Comparison of ENCODE assay signal across 8 cellular contexts in the genomic region with DNA sequence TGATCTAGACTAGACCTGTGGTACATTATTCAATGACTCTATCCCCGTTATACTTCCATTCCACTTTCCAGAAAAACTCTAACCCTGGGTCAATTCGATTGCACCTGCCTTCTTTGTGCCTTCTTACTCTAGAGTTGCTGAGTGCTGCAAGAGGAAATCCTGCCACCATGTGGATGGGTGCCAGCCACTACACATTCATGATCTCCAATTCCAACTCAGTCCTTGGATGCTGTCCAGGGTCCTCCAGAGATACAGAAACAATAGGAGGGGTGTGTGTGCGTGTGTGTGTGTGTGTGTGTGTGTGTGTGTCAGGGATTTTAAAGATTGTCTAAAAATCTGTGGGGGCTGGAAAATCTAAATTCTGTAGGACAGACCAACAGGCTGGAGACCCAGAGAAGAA. TPM values are rescaled to one million over a fixed set of nuclear protein-coding genes. Genes with fewer than 3 reads are reported as not detected.
DNase-seq lines count a peak whose midpoint lies in the region; ATAC-seq, FAIRE-seq and TF ChIP-seq lines count a peak whose summit lies in the region.

No MANE protein-coding gene starts in this region.

- no peaks in the 10 kb centered on the region for H3K9me3 Mint-ChIP-seq in CD8-positive, alpha-beta memory T cell
- no peaks in the 10 kb centered on the region for H3K9me3 Mint-ChIP-seq in activated T-cell treated with anti-CD3 and anti-CD28 coated beads, Interleukin-2, amount 50 U/mL, for 4 hours

- H3K9me3 ChIP-seq in CD8-positive, alpha-beta memory T cell (ENCODE audit: low read length), result no peaks in the 10 kb centered on the region
- H3K9me3 ChIP-seq in pancreas, result no peaks in the 10 kb centered on the region

- no peaks in the 10 kb centered on the region for H3K36me3 Mint-ChIP-seq in CD8-positive, alpha-beta memory T cell
- H3K36me3 Mint-ChIP-seq in activated T-cell treated with anti-CD3 and anti-CD28 coated beads, Interleukin-2, amount 50 U/mL, for 4 hours (ENCODE audit: insufficient read depth), result no peaks in the 10 kb centered on the region

- peaks cover 2 to 7% (median 5%) of the 10 kb centered on the region in 3 donors for H3K4me1 Mint-ChIP-seq in CD8-positive, alpha-beta memory T cell
- H3K4me1 Mint-ChIP-seq in activated T-cell treated with anti-CD3 and anti-CD28 coated beads, Interleukin-2, amount 50 U/mL, for 4 hours (ENCODE audit: low read depth), result peaks cover 3% of the 10 kb centered on the region

- no peak overlapping the region for H3K4me3 Mint-ChIP-seq in CD8-positive, alpha-beta memory T cell
- peak overlapping the region; percentile 32 for H3K4me3 Mint-ChIP-seq in activated T-cell treated with anti-CD3 and anti-CD28 coated beads, Interleukin-2, amount 50 U/mL, for 4 hours

- TF ChIP-seq CTCF in pancreas (IDR thresholded peaks at IDR 0.05), result peak in 1 of 4 donors; percentile 13

- no peak overlapping the region for H3K4me3 ChIP-seq in CD8-positive, alpha-beta memory T cell (ENCODE audit: low read length)
- no peak overlapping the region for H3K4me3 ChIP-seq in pancreas

- no peak for FAIRE-seq in pancreas (lab: Jason Lieb, UNC)

- 7 to 8% methylated on average over 3 of the region's 3 CpGs for WGBS in pancreas, 2 donors

- CTCF ChIA-PET in CD8-positive, alpha-beta memory T cell (lab: Charles Lee), result no interaction called here
- CTCF ChIA-PET in HEK293T (lab: Yijun Ruan, JAX), result no interaction called here

- H3K4me1 ChIP-seq in CD8-positive, alpha-beta memory T cell (ENCODE audit: insufficient read depth, low read length), result no peaks in the 10 kb centered on the region
- no peaks in the 10 kb centered on the region for H3K4me1 ChIP-seq in pancreas

- H3K27ac Mint-ChIP-seq in CD8-positive, alpha-beta memory T cell, result no peak overlapping the region

- peak in 4 of 5 donors; percentile 2 to 57 (median 27) for DNase-seq in CD8-positive, alpha-beta memory T cell
- DNase-seq in HEK293T (ENCODE audit: extremely low spot score) (peak; percentile 64), NCI-H748 (lab: John Stamatoyannopoulos, UW; ENCODE audit: unreplicated experiment) (peak; percentile 80), fibroblast of the conjunctiva (ENCODE audit: low read depth) (peak; percentile 30), pancreas (peak; percentile 55 to 81 (median 72))
- peak; percentile 9 for DNase-seq in activated T-cell treated with anti-CD3 and anti-CD28 coated beads, Interleukin-2, amount 50 U/mL, for 4 hours

- H3K27ac ChIP-seq in CD8-positive, alpha-beta memory T cell (ENCODE audit: low read depth, low read length), result no peak overlapping the region
- H3K27ac ChIP-seq in pancreas, result no peak overlapping the region

- peak; percentile 55 to 62 for ATAC-seq in activated T-cell treated with anti-CD3 and anti-CD28 coated beads, Interleukin-2, amount 50 U/mL, for 4 hours
- ATAC-seq in pancreas (peak; percentile 75 to 90 (median 84)), GM21528 (IDR thresholded peaks at IDR 0.05; ENCODE audit: low FRiP score, unreplicated experiment) (no peak), HG03469 (IDR thresholded peaks at IDR 0.05; ENCODE audit: unreplicated experiment) (no peak)

- no peaks in the 10 kb centered on the region for H3K36me3 ChIP-seq in CD8-positive, alpha-beta memory T cell (ENCODE audit: insufficient read depth, low read length)
- H3K36me3 ChIP-seq in pancreas, result no peaks in the 10 kb centered on the region

- intact Hi-C loops in pancreas (cut with DNase I), result no loop called here

- no peaks in the 10 kb centered on the region for H3K27me3 ChIP-seq in CD8-positive, alpha-beta memory T cell (ENCODE audit: insufficient read depth, low read length, poor library complexity, severe bottlenecking)
- peaks cover 0 to 6% (median 2%) of the 10 kb centered on the region in 4 donors for H3K27me3 ChIP-seq in pancreas

- POLR2A ChIA-PET in CD8-positive, alpha-beta memory T cell (lab: Charles Lee), result no interaction called here
- POLR2A ChIA-PET in HEK293T (lab: Yijun Ruan, JAX), result no interaction called here

- peaks cover 0 to 5% of the 10 kb centered on the region in 2 donors for H3K27me3 Mint-ChIP-seq in CD8-positive, alpha-beta memory T cell
- H3K27me3 Mint-ChIP-seq in activated T-cell treated with anti-CD3 and anti-CD28 coated beads, Interleukin-2, amount 50 U/mL, for 4 hours (ENCODE audit: low read depth), result peaks cover 2% of the 10 kb centered on the region

TF ChIP-seq in HEK293T, 16 proteins besides CTCF, POLR2A, EP300 and RAD21:
- TF ChIP-seq SUZ12 (IDR thresholded peaks at IDR 0.05) (no peak), SP1 (IDR thresholded peaks at IDR 0.05) (no peak), L3MBTL2 (conservative IDR thresholded peaks at IDR 0.05) (no peak), ELF4 (IDR thresholded peaks at IDR 0.05) (no peak), CTBP1 (IDR thresholded peaks at IDR 0.05; ENCODE audit: borderline replicate concordance) (no peak), FOXA1 (IDR thresholded peaks at IDR 0.05) (no peak), BHLHE40 (IDR thresholded peaks at IDR 0.05; ENCODE audit: borderline replicate concordance) (no peak), FOXK2 (IDR thresholded peaks at IDR 0.05) (no peak), HDGF (IDR thresholded peaks at IDR 0.05; ENCODE audit: borderline replicate concordance) (no peak), ZNF384 (IDR thresholded peaks at IDR 0.05) (no peak), TARDBP (IDR thresholded peaks at IDR 0.05) (no peak), LEF1 (IDR thresholded peaks at IDR 0.05; ENCODE audit: borderline replicate concordance) (no peak), ARNT (IDR thresholded peaks at IDR 0.05) (no peak), NFRKB (IDR thresholded peaks at IDR 0.05) (no peak), FOXM1 (IDR thresholded peaks at IDR 0.05; ENCODE audit: borderline replicate concordance) (no peak)
- TF ChIP-seq, protein P1, sequence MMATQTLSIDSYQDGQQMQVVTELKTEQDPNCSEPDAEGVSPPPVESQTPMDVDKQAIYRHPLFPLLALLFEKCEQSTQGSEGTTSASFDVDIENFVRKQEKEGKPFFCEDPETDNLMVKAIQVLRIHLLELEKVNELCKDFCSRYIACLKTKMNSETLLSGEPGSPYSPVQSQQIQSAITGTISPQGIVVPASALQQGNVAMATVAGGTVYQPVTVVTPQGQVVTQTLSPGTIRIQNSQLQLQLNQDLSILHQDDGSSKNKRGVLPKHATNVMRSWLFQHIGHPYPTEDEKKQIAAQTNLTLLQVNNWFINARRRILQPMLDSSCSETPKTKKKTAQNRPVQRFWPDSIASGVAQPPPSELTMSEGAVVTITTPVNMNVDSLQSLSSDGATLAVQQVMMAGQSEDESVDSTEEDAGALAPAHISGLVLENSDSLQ (IDR thresholded peaks at IDR 0.05), result no peak
TF ChIP-seq in HEK293T: peak in this region for 0.

RNA-seq across cellular contexts. Expression of a gene that starts 42.9 kb away (rescaled TPM):
- 10 to 100 TPM; 19.4 to 20.2 TPM for total RNA-seq in CD8-positive, alpha-beta memory T cell
- 5.4 TPM for polyA plus RNA-seq in CD8-positive, alpha-beta memory T cell
- total RNA-seq in activated T-cell treated with anti-CD3 and anti-CD28 coated beads, Interleukin-2, amount 50 U/mL, for 4 hours, result 10 to 100 TPM; 12.1 to 14.9 (median 14.8) TPM
- total RNA-seq in pancreas, result 1 to 10 TPM; 1.0 to 4.1 (median 1.5) TPM
- polyA plus RNA-seq in pancreas, result 1 to 10 TPM; 3.9 to 9.9 TPM

RNA-seq across cellular contexts. Expression of a gene that starts 55.8 kb away (rescaled TPM):
- total RNA-seq in CD8-positive, alpha-beta memory T cell, result under 1 TPM; 0.48 to 0.62 TPM
- 0.10 TPM for polyA plus RNA-seq in CD8-positive, alpha-beta memory T cell
- total RNA-seq in activated T-cell treated with anti-CD3 and anti-CD28 coated beads, Interleukin-2, amount 50 U/mL, for 4 hours, result under 1 TPM; 0.38 to 0.66 (median 0.61) TPM
- 1 to 10 TPM; 1.3 to 2.3 (median 1.6) TPM for total RNA-seq in pancreas
- polyA plus RNA-seq in pancreas, result 1 to 10 TPM; 1.3 to 1.6 TPM

Comparison
In these comparisons a context has a peak if more than half of its experiments do, and no peak if none do; other contexts are left out.
1. DNase-seq: peak in every context shown above with its lines; median percentile 80 in NCI-H748; 72 in pancreas; 64 in HEK293T; 30 in fibroblast of the conjunctiva; 27 in CD8-positive, alpha-beta memory T cell; 9 in activated T-cell treated with anti-CD3 and anti-CD28 coated beads, Interleukin-2, amount 50 U/mL, for 4 hours.
2. ATAC-seq: peak in activated T-cell treated with anti-CD3 and anti-CD28 coated beads, Interleukin-2, amount 50 U/mL, for 4 hours (2 of 2) and pancreas (4 of 4); none in GM21528 (single experiment) and HG03469 (single experiment).